1 cellular context compared by ENCODE assay signal in genomic region chr6:43764767-43765166, GRCh38.
TF ChIP-seq lines count a peak whose summit lies in the region.

No MANE protein-coding gene starts in this region.

TF ChIP-seq in HEK293, 187 proteins besides CTCF, POLR2A, EP300 and RAD21 (continued from another document):
- TF ChIP-seq, protein P1, sequence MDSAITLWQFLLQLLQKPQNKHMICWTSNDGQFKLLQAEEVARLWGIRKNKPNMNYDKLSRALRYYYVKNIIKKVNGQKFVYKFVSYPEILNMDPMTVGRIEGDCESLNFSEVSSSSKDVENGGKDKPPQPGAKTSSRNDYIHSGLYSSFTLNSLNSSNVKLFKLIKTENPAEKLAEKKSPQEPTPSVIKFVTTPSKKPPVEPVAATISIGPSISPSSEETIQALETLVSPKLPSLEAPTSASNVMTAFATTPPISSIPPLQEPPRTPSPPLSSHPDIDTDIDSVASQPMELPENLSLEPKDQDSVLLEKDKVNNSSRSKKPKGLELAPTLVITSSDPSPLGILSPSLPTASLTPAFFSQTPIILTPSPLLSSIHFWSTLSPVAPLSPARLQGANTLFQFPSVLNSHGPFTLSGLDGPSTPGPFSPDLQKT (IDR thresholded peaks at IDR 0.05; ENCODE audit: borderline replicate concordance, low read depth, low read length) = no peak
